Comparison of ENCODE assay signal across 7 cellular contexts in the genomic region with DNA sequence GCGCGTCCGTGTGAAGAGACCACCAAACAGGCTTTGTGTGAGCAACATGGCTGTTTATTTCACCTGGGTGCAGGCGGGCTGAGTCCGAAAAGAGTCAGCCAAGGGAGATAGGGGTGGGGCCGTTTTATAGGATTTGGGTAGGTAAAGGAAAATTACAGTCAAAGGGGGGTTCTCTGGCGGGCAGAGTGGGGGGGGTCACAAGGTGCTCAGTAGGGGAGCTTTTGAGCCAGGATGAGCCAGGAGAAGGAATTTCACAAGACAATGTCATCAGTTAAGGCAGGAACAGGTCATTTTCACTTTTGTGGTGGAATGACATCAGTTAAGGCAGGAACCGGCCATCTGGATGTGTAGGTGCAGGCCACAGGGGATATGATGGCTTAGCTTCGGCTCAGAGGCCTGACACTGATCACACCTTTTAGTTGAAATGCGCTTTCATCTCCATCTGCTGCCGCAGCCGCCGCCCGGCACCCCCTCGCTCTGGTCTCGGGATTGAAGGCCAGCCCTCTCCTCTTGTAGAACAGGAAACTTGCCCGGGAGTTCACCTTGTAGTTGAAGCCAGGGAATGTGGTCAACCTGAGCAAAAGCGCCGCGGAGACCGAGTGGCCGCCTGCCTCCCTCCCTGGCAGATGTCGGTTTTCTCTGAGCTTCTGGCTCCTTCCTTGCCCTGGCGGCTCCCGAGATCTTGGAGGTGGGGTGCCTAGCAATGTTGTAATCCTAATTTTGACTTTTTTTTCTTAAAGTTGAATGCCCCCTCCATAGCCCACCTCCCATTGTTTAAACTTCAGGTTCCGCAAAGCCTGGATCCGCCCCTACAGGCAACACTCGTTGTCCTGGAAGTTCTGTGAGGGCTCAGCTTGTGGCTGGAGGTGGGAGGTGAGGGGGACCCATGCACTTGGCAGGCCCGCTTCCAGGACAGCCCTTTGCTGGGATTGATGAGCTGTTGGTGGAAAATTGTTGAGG. TPM values are rescaled to one million over a fixed set of nuclear protein-coding genes. Genes with fewer than 3 reads are reported as not detected.
A peak's percentile ranks its signal among the peaks of the same experiment; 100 is the strongest.
DNase-seq lines count a peak whose midpoint lies in the region; ATAC-seq and TF ChIP-seq lines count a peak whose summit lies in the region.
"Not testable (repeated sequence)": the region's sequence is repeated elsewhere in the genome, so short reads cannot be mapped to it uniquely, and the experiment has no call there.

No MANE protein-coding gene starts in this region.

- POLR2A ChIA-PET in activated CD4-positive, alpha-beta memory T cell treated with anti-CD3 and anti-CD28 coated beads for 36 hours (lab: Charles Lee), result not testable (repeated sequence)

- not testable (repeated sequence) for H3K36me3 ChIP-seq in heart right ventricle

- H3K4me3 Mint-ChIP-seq in activated CD4-positive, alpha-beta memory T cell treated with anti-CD3 and anti-CD28 coated beads for 36 hours, result peak overlapping the region; percentile 73

- peak overlapping the region; percentile 75 to 97 (median 88) for H3K27ac ChIP-seq in heart right ventricle

- intact Hi-C loops in activated CD4-positive, alpha-beta memory T cell treated with anti-CD3 and anti-CD28 coated beads for 36 hours (cut with micrococcal nuclease), result loop anchor here (2.0 kb wide), 1 partner anchor 34 kb away; the partner anchor contains the start of gene SRP9
- intact Hi-C loops in heart right ventricle (cut with DNase I), result loop anchor here in 7 of 10 donors (2.0 to 5.0 kb wide), 6 partner anchors 32 to 71 kb away; partner anchors contain the start of genes SRP9 (in 6 of the 7) and TMEM63A (in 2 of the 7)
- intact Hi-C loops in sciatic nerve (cut with DNase I), result not testable (repeated sequence)

- 16% methylated on average over 29 of the region's 29 CpGs for WGBS in heart right ventricle, 2 donors

- H3K4me1 Mint-ChIP-seq in activated CD4-positive, alpha-beta memory T cell treated with anti-CD3 and anti-CD28 coated beads for 36 hours (ENCODE audit: low read depth), result peaks cover 11% of the 10 kb centered on the region

- DNase-seq in G401 (ENCODE audit: low spot score) (peak; percentile 70), NCI-H510A (lab: John Stamatoyannopoulos, UW) (peak; percentile 35), cerebellar cortex (ENCODE audit: low spot score) (peak; percentile 65), heart right ventricle (peak; percentile 30 to 54), mesenteric fat pad (ENCODE audit: low spot score) (peak; percentile 84), sciatic nerve (ENCODE audit: low spot score) (peak; percentile 65)
- DNase-seq in activated CD4-positive, alpha-beta memory T cell treated with anti-CD3 and anti-CD28 coated beads for 36 hours, result not testable (repeated sequence)

- not testable (repeated sequence) for TF ChIP-seq CTCF in heart right ventricle (IDR thresholded peaks at IDR 0.05)

- in situ Hi-C loops in G401 (cut with HindIII; ENCODE audit: low sequenced_read_pairs), result not testable (repeated sequence)

- CTCF ChIA-PET in activated CD4-positive, alpha-beta memory T cell treated with anti-CD3 and anti-CD28 coated beads for 36 hours (lab: Charles Lee), result interaction anchor here (0.8 to 2.0 kb wide), 4 partner anchors 34 to 336 kb away, joined by 3 to 6 read pairs (median 4); partner anchors contain the start of gene SRP9

- not testable (repeated sequence) for H3K27me3 Mint-ChIP-seq in activated CD4-positive, alpha-beta memory T cell treated with anti-CD3 and anti-CD28 coated beads for 36 hours

- not testable (repeated sequence) for H3K9me3 Mint-ChIP-seq in activated CD4-positive, alpha-beta memory T cell treated with anti-CD3 and anti-CD28 coated beads for 36 hours

- peaks cover 20 to 60% (median 53%) of the 10 kb centered on the region in 9 donors for H3K4me1 ChIP-seq in heart right ventricle

- not testable (repeated sequence) for H3K27ac Mint-ChIP-seq in activated CD4-positive, alpha-beta memory T cell treated with anti-CD3 and anti-CD28 coated beads for 36 hours

- H3K9me3 ChIP-seq in heart right ventricle, result not testable (repeated sequence)

- peak overlapping the region; percentile 33 to 95 (median 77) for H3K4me3 ChIP-seq in heart right ventricle

- not testable (repeated sequence) for H3K36me3 Mint-ChIP-seq in activated CD4-positive, alpha-beta memory T cell treated with anti-CD3 and anti-CD28 coated beads for 36 hours

- H3K27me3 ChIP-seq in heart right ventricle, result not testable (repeated sequence)

- ATAC-seq in heart right ventricle, result peak in 5 of 8 donors; percentile 2 to 35 (median 16)
- not testable (repeated sequence) for ATAC-seq in sciatic nerve

RNA-seq across cellular contexts. Expression of gene EPHX1, which starts 0.9 kb away (rescaled TPM):
- 23.5 and 30.0 TPM in 2 replicates for total RNA-seq in G401 (2014; rRNA removed; shearing (Covaris generic))
- total RNA-seq in activated CD4-positive, alpha-beta memory T cell treated with anti-CD3 and anti-CD28 coated beads for 36 hours, result 1 to 10 TPM; 2.6 to 2.8 TPM
- total RNA-seq in heart right ventricle (10 to 100 TPM; 34.9 to 80.8 (median 48.4) TPM), mesenteric fat pad (288 TPM), sciatic nerve (232 TPM)
- 10 to 100 TPM; 31.5 to 38.2 TPM for polyA plus RNA-seq in heart right ventricle

RNA-seq across cellular contexts. Expression of gene SRP9, which starts 33.2 kb away (rescaled TPM):
- 452 and 552 TPM in 2 replicates for total RNA-seq in G401 (2014; rRNA removed; shearing (Covaris generic))
- total RNA-seq in activated CD4-positive, alpha-beta memory T cell treated with anti-CD3 and anti-CD28 coated beads for 36 hours, result 100 to 1,000 TPM; 294 to 314 TPM
- total RNA-seq in heart right ventricle (100 to 1,000 TPM; 165 to 199 (median 175) TPM), mesenteric fat pad (125 TPM), sciatic nerve (151 TPM)
- 100 to 1,000 TPM; 121 to 153 TPM for polyA plus RNA-seq in heart right ventricle
